8 cellular contexts compared by ENCODE assay signal in the genomic region with DNA sequence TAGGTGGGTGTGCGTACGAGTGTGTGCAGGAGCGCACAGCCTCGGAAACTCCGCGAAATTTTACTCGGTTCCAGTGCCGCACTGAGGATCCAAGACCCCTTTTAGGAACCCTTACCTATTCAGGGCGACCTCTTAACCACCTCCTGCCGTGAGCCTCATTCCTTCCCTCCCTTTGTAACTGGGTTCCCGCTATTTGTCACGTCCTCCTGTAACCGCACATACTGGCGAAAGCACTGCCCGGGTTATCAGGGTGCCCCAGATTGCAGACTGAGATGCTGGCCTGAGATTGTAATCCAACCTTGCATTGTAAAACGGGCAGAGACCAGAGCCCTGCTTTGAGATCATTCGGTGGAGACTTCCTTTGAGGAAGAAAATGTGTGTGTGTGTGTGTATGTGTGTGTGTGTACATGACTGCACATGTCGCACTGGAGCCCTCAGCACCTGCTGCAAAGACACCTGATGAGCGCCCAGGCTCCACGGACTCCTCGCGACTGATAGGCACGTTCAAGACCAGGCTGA.
DNase-seq lines count a peak whose midpoint lies in the region; ATAC-seq and TF ChIP-seq lines count a peak whose summit lies in the region.

No MANE protein-coding gene starts in this region.

- no peaks in the 10 kb centered on the region for H4K20me1 ChIP-seq in PC-9 (ENCODE audit: insufficient read depth)
- H4K20me1 ChIP-seq in smooth muscle cell (ENCODE audit: low read depth), result no peaks in the 10 kb centered on the region

- H3K4me1 ChIP-seq in PC-9 (replicated peaks; ENCODE audit: insufficient read depth) (peaks cover 29% of the 10 kb centered on the region), smooth muscle cell (ENCODE audit: low read depth) (peaks cover 36% of the 10 kb centered on the region)

- 3% methylated on average over 23 of the region's 23 CpGs for WGBS in smooth muscle cell (ENCODE audit: low lambda C conversion rate)

- H3F3A ChIP-seq in PC-9 (ENCODE audit: insufficient read depth, low read depth) (peaks cover 14% of the 10 kb centered on the region; the same call in 1 of the 2 replicates), smooth muscle cell (ENCODE audit: low read depth) (peaks cover 35% of the 10 kb centered on the region)

- CTCF ChIA-PET in PC-9 (lab: Charles Lee) (no interaction called here), HEK293T (lab: Yijun Ruan, JAX) (no interaction called here)

- no peaks in the 10 kb centered on the region for H3K27me3 ChIP-seq in PC-9 (ENCODE audit: insufficient read depth, low read depth)
- H3K27me3 ChIP-seq in smooth muscle cell (ENCODE audit: low read depth), result no peaks in the 10 kb centered on the region

- H3K27ac ChIP-seq in PC-9 (peak overlapping the region; percentile 20), smooth muscle cell (ENCODE audit: low read depth) (peak overlapping the region; percentile 96)

- H2AFZ ChIP-seq in PC-9, result peak overlapping the region; percentile 91
- peak overlapping the region; percentile 80 for H2AFZ ChIP-seq in smooth muscle cell (ENCODE audit: low read depth)

- H3K9me3 ChIP-seq in PC-9 (ENCODE audit: insufficient read depth, low read depth), result peaks cover 7% of the 10 kb centered on the region; the same call in 1 of the 2 replicates
- no peaks in the 10 kb centered on the region for H3K9me3 ChIP-seq in smooth muscle cell (replicated peaks; ENCODE audit: low read depth)

- DNase-seq in AG08395 (ENCODE audit: low spot score) (peak; percentile 4), PC-9 (peak; percentile 24 to 62), astrocyte of the hippocampus (ENCODE audit: low read depth, low spot score) (peak; percentile 49), iPS-NIHi11 (ENCODE audit: low spot score) (peak; percentile 29), smooth muscle cell (lab: John Stamatoyannopoulos, UW; ENCODE audit: unreplicated experiment) (no peak), HEK293T (ENCODE audit: extremely low spot score) (no peak)

- peak overlapping the region; percentile 87 for H3K4me2 ChIP-seq in PC-9
- H3K4me2 ChIP-seq in smooth muscle cell, result peak overlapping the region; percentile 89

- peak overlapping the region; percentile 95 for H3K4me3 ChIP-seq in PC-9
- H3K4me3 ChIP-seq in smooth muscle cell, result peak overlapping the region; percentile 78

- H3K79me2 ChIP-seq in PC-9 (ENCODE audit: low read depth), result peaks cover 26% of the 10 kb centered on the region
- H3K79me2 ChIP-seq in smooth muscle cell (ENCODE audit: low read depth), result peaks cover 53% of the 10 kb centered on the region

- POLR2A ChIA-PET in PC-9 (lab: Charles Lee; ENCODE audit: unreplicated experiment), result interaction anchor here (0.6 kb wide), 1 partner anchor 114 kb away, joined by 3 read pairs; no protein-coding TSS in a partner anchor
- POLR2A ChIA-PET in HEK293T (lab: Yijun Ruan, JAX), result interaction anchor here (0.6 to 1.8 kb wide), 15 partner anchors 12 to 257 kb away, joined by 3 to 12 read pairs (median 4); a partner anchor contains a TSS

- BruUV-seq in PC-9 (replicated peaks; lab: Mats Ljungman, UMichigan), result TSS peak; percentile 79

- intact Hi-C loops in PC-9 (cut with micrococcal nuclease; ENCODE audit: unreplicated experiment), result loop anchor here (2.0 kb wide), 2 partner anchors 144 to 198 kb away; a partner anchor contains a TSS

- TF ChIP-seq CTCF in PC-9 (conservative IDR thresholded peaks at IDR 0.05) (no peak), smooth muscle cell (IDR thresholded peaks at IDR 0.05; ENCODE audit: borderline replicate concordance, insufficient read depth, poor library complexity, severe bottlenecking) (no peak)

- no peaks in the 10 kb centered on the region for H3K9me2 ChIP-seq in PC-9 (ENCODE audit: insufficient read depth)

- H3K36me3 ChIP-seq in PC-9 (ENCODE audit: low read depth) (no peaks in the 10 kb centered on the region), smooth muscle cell (ENCODE audit: low read depth) (no peaks in the 10 kb centered on the region)

- H3K9ac ChIP-seq in smooth muscle cell (ENCODE audit: low read depth), result peak overlapping the region; percentile 76

- ATAC-seq in GM18517 (IDR thresholded peaks at IDR 0.05; ENCODE audit: unreplicated experiment), result peak; percentile 4
- peak; percentile 0 for ATAC-seq in HG03103 (IDR thresholded peaks at IDR 0.05; ENCODE audit: low read depth, unreplicated experiment)

TF ChIP-seq in HEK293T, 16 proteins besides CTCF, POLR2A, EP300 and RAD21:
- TF ChIP-seq FOXM1 (IDR thresholded peaks at IDR 0.05; ENCODE audit: borderline replicate concordance) (no peak), CTBP1 (IDR thresholded peaks at IDR 0.05; ENCODE audit: borderline replicate concordance) (no peak), SP1 (IDR thresholded peaks at IDR 0.05) (no peak), HDGF (IDR thresholded peaks at IDR 0.05; ENCODE audit: borderline replicate concordance) (no peak), L3MBTL2 (conservative IDR thresholded peaks at IDR 0.05) (no peak; the same call in 1 of the 2 replicates), SUZ12 (IDR thresholded peaks at IDR 0.05) (no peak), TARDBP (IDR thresholded peaks at IDR 0.05) (no peak), ZNF384 (IDR thresholded peaks at IDR 0.05) (no peak), FOXA1 (IDR thresholded peaks at IDR 0.05) (no peak), ELF4 (IDR thresholded peaks at IDR 0.05) (no peak), FOXK2 (IDR thresholded peaks at IDR 0.05) (no peak), BHLHE40 (IDR thresholded peaks at IDR 0.05; ENCODE audit: borderline replicate concordance) (no peak), LEF1 (IDR thresholded peaks at IDR 0.05; ENCODE audit: borderline replicate concordance) (no peak), NFRKB (IDR thresholded peaks at IDR 0.05) (no peak), ARNT (IDR thresholded peaks at IDR 0.05) (no peak)
- TF ChIP-seq, protein P1, sequence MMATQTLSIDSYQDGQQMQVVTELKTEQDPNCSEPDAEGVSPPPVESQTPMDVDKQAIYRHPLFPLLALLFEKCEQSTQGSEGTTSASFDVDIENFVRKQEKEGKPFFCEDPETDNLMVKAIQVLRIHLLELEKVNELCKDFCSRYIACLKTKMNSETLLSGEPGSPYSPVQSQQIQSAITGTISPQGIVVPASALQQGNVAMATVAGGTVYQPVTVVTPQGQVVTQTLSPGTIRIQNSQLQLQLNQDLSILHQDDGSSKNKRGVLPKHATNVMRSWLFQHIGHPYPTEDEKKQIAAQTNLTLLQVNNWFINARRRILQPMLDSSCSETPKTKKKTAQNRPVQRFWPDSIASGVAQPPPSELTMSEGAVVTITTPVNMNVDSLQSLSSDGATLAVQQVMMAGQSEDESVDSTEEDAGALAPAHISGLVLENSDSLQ (IDR thresholded peaks at IDR 0.05), result no peak

Comparison
In these comparisons a context has a peak if more than half of its experiments do, and no peak if none do; other contexts are left out.
1. DNase-seq: peak in AG08395 (single experiment), PC-9 (2 of 2), astrocyte of the hippocampus (single experiment) and iPS-NIHi11 (single experiment); none in smooth muscle cell (single experiment) and HEK293T (single experiment).